Comparison of ENCODE assay signal across 20 cellular contexts in genomic region chr3:184505053-184505452, GRCh38. TPM values are rescaled to one million over a fixed set of nuclear protein-coding genes. Genes with fewer than 3 reads are reported as not detected.
"Had no signal": no experiment of that assay in that cellular context is flagged by ENCODE, and none has a peak within 500 bp of the region (broad histone marks: within the 10 kb centered on the region; RNA-seq: fewer than 3 reads in every experiment).

No MANE protein-coding gene starts in this region.

- DNase-seq: activated CD4-positive, alpha-beta T cell treated with anti-CD3 and anti-CD28 coated beads for 48 hours; activated CD4-positive, CD25-positive, alpha-beta regulatory T cell; activated CD8-positive, alpha-beta T cell treated with anti-CD3 and anti-CD28 coated beads for 36 hours; activated naive CD4-positive, alpha-beta T cell treated with Interleukin-2 at 50 U/mL for 16 hours; activated naive CD8-positive, alpha-beta T cell treated with anti-CD3 and anti-CD28 coated beads, Interleukin-2, amount 50 U/mL, for 24 hours; activated T-cell treated with anti-CD3 and anti-CD28 coated beads, Interleukin-2, amount 50 U/mL, for 1 hour; cerebellar nuclear complex; effector memory CD4-positive, alpha-beta T cell; gastrocnemius medialis; left lung; midbrain; occipital lobe; retina; stimulated activated naive B cell treated with anti-CD40 and anti-IgM and Interleukin-4, amounts not matched to agents 10 μg/mL and 1 μg/mL and 100 μg/mL, for 72 hours; upper lobe of left lung had no signal

- H3K4me3 ChIP-seq: breast epithelium, esophagus muscularis mucosa, gastrocnemius medialis, left lung, thoracic aorta, upper lobe of left lung had no signal

- ATAC-seq: activated CD8-positive, alpha-beta T cell treated with anti-CD3 and anti-CD28 coated beads for 36 hours; activated naive CD8-positive, alpha-beta T cell treated with anti-CD3 and anti-CD28 coated beads, Interleukin-2, amount 50 U/mL, for 24 hours; activated T-helper 17 cell treated with anti-CD3 and anti-CD28 coated beads, Interleukin-2, amount 50 U/mL, for 72 hours; gastrocnemius medialis; stimulated activated naive B cell treated with anti-CD40 and anti-IgM and Interleukin-4, amounts not matched to agents 10 μg/mL and 1 μg/mL and 100 μg/mL, for 72 hours had no signal

RNA-seq across cellular contexts. Expression of gene EPHB3, which starts 56.5 kb away (rescaled TPM):
- total RNA-seq: endothelial cell of umbilical vein had no signal
